In genomic region chr2:68827681-68828080, GRCh38 we compare ENCODE assay signal across 17 cellular contexts. TPM values are rescaled to one million over a fixed set of nuclear protein-coding genes. Genes with fewer than 3 reads are reported as not detected.
DNase-seq lines count a peak whose midpoint lies in the region; ATAC-seq and TF ChIP-seq lines count a peak whose summit lies in the region.
"Had no signal": no experiment of that assay in that cellular context is flagged by ENCODE, and none has a peak within 500 bp of the region (broad histone marks: within the 10 kb centered on the region; RNA-seq: fewer than 3 reads in every experiment).

No MANE protein-coding gene starts in this region.

- H3K36me3 ChIP-seq in lower lobe of right lung, result peaks cover 42% of the 10 kb centered on the region

- no peaks in the 10 kb centered on the region for H3K9me3 Mint-ChIP-seq in stimulated activated naive CD8-positive, alpha-beta T cell treated with anti-CD3 and anti-CD28 coated beads, Interleukin-15, Interleukin-2, amounts not matched to agents 100 ng/mL and 50 ng/mL, for 24 hours
- H3K9me3 Mint-ChIP-seq in activated CD8-positive, alpha-beta T cell treated with anti-CD3 and anti-CD28 coated beads for 36 hours, result no peaks in the 10 kb centered on the region

- no peak for ATAC-seq in stimulated activated naive CD8-positive, alpha-beta T cell treated with anti-CD3 and anti-CD28 coated beads, Interleukin-15, Interleukin-2, amounts not matched to agents 100 U/mL and 50 U/mL, for 24 hours
- ATAC-seq in activated CD8-positive, alpha-beta T cell treated with anti-CD3 and anti-CD28 coated beads for 36 hours, result no peak
- ATAC-seq in lower lobe of right lung (no peak), sciatic nerve (no peak)

- no peak for DNase-seq in stimulated activated naive CD8-positive, alpha-beta T cell treated with anti-CD3 and anti-CD28 coated beads, Interleukin-15, Interleukin-2, amounts not matched to agents 100 U/mL and 50 U/mL, for 24 hours
- DNase-seq in activated CD8-positive, alpha-beta T cell treated with anti-CD3 and anti-CD28 coated beads for 36 hours, result no peak
- no peak for DNase-seq in lower lobe of right lung
- no peak for DNase-seq in erythroblast (lab: John Stamatoyannopoulos, UW)
- no peak for DNase-seq in COLO668 (lab: John Stamatoyannopoulos, UW; ENCODE audit: unreplicated experiment)
- no peak for DNase-seq in NCI-H128 (lab: John Stamatoyannopoulos, UW; ENCODE audit: unreplicated experiment)
- DNase-seq in sciatic nerve (ENCODE audit: low spot score), result no peak
- DNase-seq: activated CD4-positive, CD25-positive, alpha-beta regulatory T cell treated with anti-CD3 and anti-CD28 coated beads, Interleukin-2, amount 50 U/mL, for 72 hours; activated T-cell treated with anti-CD3 and anti-CD28 coated beads, Interleukin-2, amount 50 U/mL, for 48 hours; anterior cingulate cortex; NCI-H1436 treated with DMSO at 0.1 percent for 48 hours; NCI-H345; Right ventricle myocardium superior had no signal

- H3K4me3 ChIP-seq in lower lobe of right lung, result no peak overlapping the region

- peak overlapping the region; percentile 22 for H3K27ac Mint-ChIP-seq in stimulated activated naive CD8-positive, alpha-beta T cell treated with anti-CD3 and anti-CD28 coated beads, Interleukin-15, Interleukin-2, amounts not matched to agents 100 ng/mL and 50 ng/mL, for 24 hours
- H3K27ac Mint-ChIP-seq in activated CD8-positive, alpha-beta T cell treated with anti-CD3 and anti-CD28 coated beads for 36 hours, result peak overlapping the region; percentile 47

- intact Hi-C loops in activated CD8-positive, alpha-beta T cell treated with anti-CD3 and anti-CD28 coated beads for 36 hours (cut with micrococcal nuclease), result no loop called here
- intact Hi-C loops in lower lobe of right lung (cut with DNase I) (no loop called here), sciatic nerve (cut with DNase I) (no loop called here)

- no peaks in the 10 kb centered on the region for H3K9me3 ChIP-seq in lower lobe of right lung

- CTCF ChIA-PET in activated CD8-positive, alpha-beta T cell treated with anti-CD3 and anti-CD28 coated beads for 36 hours (lab: Charles Lee), result interaction anchor here (0.5 to 12.9 kb wide), 5 partner anchors 74 to 119 kb away, joined by 3 to 136 read pairs (median 3); no protein-coding TSS in a partner anchor

- TF ChIP-seq CTCF in activated CD8-positive, alpha-beta T cell treated with anti-CD3 and anti-CD28 coated beads for 36 hours (IDR thresholded peaks at IDR 0.05), result no peak
- no peak for TF ChIP-seq CTCF in lower lobe of right lung (IDR thresholded peaks at IDR 0.05)

- peaks cover 55% of the 10 kb centered on the region for H3K36me3 Mint-ChIP-seq in stimulated activated naive CD8-positive, alpha-beta T cell treated with anti-CD3 and anti-CD28 coated beads, Interleukin-15, Interleukin-2, amounts not matched to agents 100 ng/mL and 50 ng/mL, for 24 hours (ENCODE audit: low read depth)
- peaks cover 42% of the 10 kb centered on the region for H3K36me3 Mint-ChIP-seq in activated CD8-positive, alpha-beta T cell treated with anti-CD3 and anti-CD28 coated beads for 36 hours (ENCODE audit: low read depth)

- H3K4me1 ChIP-seq in lower lobe of right lung, result peaks cover 54% of the 10 kb centered on the region

- H3K27ac ChIP-seq in lower lobe of right lung, result peak overlapping the region; percentile 75

- no peaks in the 10 kb centered on the region for H3K27me3 ChIP-seq in lower lobe of right lung (ENCODE audit: low read depth)

- POLR2A ChIA-PET in activated CD8-positive, alpha-beta T cell treated with anti-CD3 and anti-CD28 coated beads for 36 hours (lab: Charles Lee), result no interaction called here

- H3K4me3 Mint-ChIP-seq in stimulated activated naive CD8-positive, alpha-beta T cell treated with anti-CD3 and anti-CD28 coated beads, Interleukin-15, Interleukin-2, amounts not matched to agents 100 ng/mL and 50 ng/mL, for 24 hours, result no peak overlapping the region
- H3K4me3 Mint-ChIP-seq in activated CD8-positive, alpha-beta T cell treated with anti-CD3 and anti-CD28 coated beads for 36 hours, result no peak overlapping the region

- H3K27me3 Mint-ChIP-seq in stimulated activated naive CD8-positive, alpha-beta T cell treated with anti-CD3 and anti-CD28 coated beads, Interleukin-15, Interleukin-2, amounts not matched to agents 100 ng/mL and 50 ng/mL, for 24 hours, result no peaks in the 10 kb centered on the region
- H3K27me3 Mint-ChIP-seq in activated CD8-positive, alpha-beta T cell treated with anti-CD3 and anti-CD28 coated beads for 36 hours, result no peaks in the 10 kb centered on the region

- peaks cover 55% of the 10 kb centered on the region for H3K4me1 Mint-ChIP-seq in stimulated activated naive CD8-positive, alpha-beta T cell treated with anti-CD3 and anti-CD28 coated beads, Interleukin-15, Interleukin-2, amounts not matched to agents 100 ng/mL and 50 ng/mL, for 24 hours (ENCODE audit: low read depth)
- peaks cover 62% of the 10 kb centered on the region for H3K4me1 Mint-ChIP-seq in activated CD8-positive, alpha-beta T cell treated with anti-CD3 and anti-CD28 coated beads for 36 hours (ENCODE audit: low read depth)

- TF ChIP-seq POLR2A in erythroblast (IDR thresholded peaks at IDR 0.05; ENCODE audit: low read length), result no peak

RNA-seq across cellular contexts. Expression of gene BMP10, which starts 43.5 kb away (rescaled TPM):
- not detected for total RNA-seq in activated CD8-positive, alpha-beta T cell treated with anti-CD3 and anti-CD28 coated beads for 36 hours
- total RNA-seq in lower lobe of right lung (0.24 TPM), sciatic nerve (not detected)
- total RNA-seq: endothelial cell of umbilical vein, glomerular endothelial cell, osteocyte, Right ventricle myocardium superior had no signal
